ENCODE assay signal across 6 cellular contexts in genomic region chr5:56115589-56115988, GRCh38.
"Had no signal": no experiment of that assay in that cellular context is flagged by ENCODE, and none has a peak within 500 bp of the region (broad histone marks: within the 10 kb centered on the region; RNA-seq: fewer than 3 reads in every experiment).

No MANE protein-coding gene starts in this region.

- H3K36me3 Mint-ChIP-seq: IgD-negative memory B cell had no signal

- H3K4me3 Mint-ChIP-seq: IgD-negative memory B cell had no signal

- H3K4me3 ChIP-seq: K562 had no signal

- H3K9me3 Mint-ChIP-seq: IgD-negative memory B cell had no signal

- ATAC-seq: HepG2, K562 had no signal

- DNase-seq: IMR-90, KBM-7, KG1 had no signal
